Comparison of ENCODE assay signal across 26 cellular contexts in the genomic region with DNA sequence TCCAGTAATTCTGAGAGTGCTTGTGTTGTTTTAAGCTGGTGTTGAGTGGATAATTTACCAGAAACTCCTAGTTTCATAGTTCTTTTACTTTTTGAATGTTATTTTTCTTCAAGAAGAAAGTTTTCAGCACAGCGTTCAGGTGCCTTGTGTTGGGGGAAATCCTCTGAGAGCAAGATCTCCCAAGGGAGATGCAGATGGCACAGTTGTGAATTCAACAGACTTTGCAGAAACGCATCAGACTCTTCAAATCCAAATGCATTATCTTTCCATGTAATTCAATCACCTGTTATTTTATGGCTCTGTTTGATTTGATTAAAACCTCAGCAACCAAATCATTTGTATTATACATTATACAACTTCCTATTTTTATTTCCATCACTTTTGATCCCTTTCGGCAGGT.
"Had no signal": no experiment of that assay in that cellular context is flagged by ENCODE, and none has a peak within 500 bp of the region (broad histone marks: within the 10 kb centered on the region; RNA-seq: fewer than 3 reads in every experiment).

No MANE protein-coding gene starts in this region.

- H3K27me3 ChIP-seq: adrenal gland, gastroesophageal sphincter, hepatocyte, ovary, right lobe of liver, testis, transverse colon had no signal

- H3K27me3 Mint-ChIP-seq: activated naive CD8-positive, alpha-beta T cell treated with anti-CD3 and anti-CD28 coated beads for 36 hours; progenitor cell of endocrine pancreas had no signal

- H3K36me3 Mint-ChIP-seq: activated naive CD8-positive, alpha-beta T cell treated with anti-CD3 and anti-CD28 coated beads for 36 hours; mesothelial cell of epicardium; naive B cell had no signal

- H3K9me3 ChIP-seq: adrenal gland, gastroesophageal sphincter, ovary, right lobe of liver, testis, transverse colon had no signal

- H3K4me3 ChIP-seq: adrenal gland, gastroesophageal sphincter, hepatocyte, ovary, right lobe of liver, testis, transverse colon had no signal

- H3K4me1 ChIP-seq: adrenal gland, right lobe of liver, testis had no signal

- ATAC-seq: gastroesophageal sphincter; right lobe of liver; stimulated activated naive CD8-positive, alpha-beta T cell treated with anti-CD3 and anti-CD28 coated beads, Interleukin-15, Interleukin-2, amounts not matched to agents 100 U/mL and 50 U/mL, for 24 hours had no signal

- FAIRE-seq: endothelial cell of umbilical vein, urothelium cell line had no signal

- H3K4me1 Mint-ChIP-seq: activated naive CD8-positive, alpha-beta T cell treated with anti-CD3 and anti-CD28 coated beads for 36 hours; naive B cell had no signal

- H3K36me3 ChIP-seq: adrenal gland, gastroesophageal sphincter, ovary, right lobe of liver, transverse colon had no signal

- H3K4me3 Mint-ChIP-seq: activated naive CD4-positive, alpha-beta T cell treated with anti-CD3 and anti-CD28 coated beads for 36 hours; activated naive CD8-positive, alpha-beta T cell treated with anti-CD3 and anti-CD28 coated beads for 36 hours; activated T-helper 1 cell treated with anti-CD3 and anti-CD28 coated beads, Interleukin-12 subunit alpha, Interleukin-12 subunit beta, Interleukin-2, Interleukin-4 antibody, amounts not matched to agents 30 ng/mL and 10 ng/mL and 1 ng/mL, durations not matched to agents 14 hours and 24 hours and 36 hours; mesothelial cell of epicardium; naive B cell; T-helper 2 cell treated with Interferon-gamma antibody and Interleukin-4, amounts not matched to agents 5 μg/mL and 100 μg/mL, for 36 hours had no signal

- DNase-seq: activated CD4-positive, alpha-beta T cell treated with anti-CD3 and anti-CD28 coated beads for 4 hours; activated CD4-positive, alpha-beta T cell treated with anti-CD3 and anti-CD28 coated beads, Interleukin-2, amount 50 U/mL, for 4 hours; activated effector memory CD4-positive, alpha-beta T cell treated with anti-CD3 and anti-CD28 coated beads, Interleukin-2, amount 50 U/mL, for 16 hours; activated naive CD4-positive, alpha-beta T cell treated with anti-CD3 and anti-CD28 coated beads for 36 hours; activated naive CD8-positive, alpha-beta T cell treated with anti-CD3 and anti-CD28 coated beads for 36 hours; aorta; caudate nucleus; cortex of kidney; islet precursor cell; naive B cell; right lobe of liver; stimulated activated CD4-positive, alpha-beta T cell treated with anti-CD3 and anti-CD28 coated beads, Interleukin-12 subunit alpha, Interleukin-12 subunit beta, amount 100 ng/mL, for 4 hours; stimulated activated CD4-positive, alpha-beta T cell treated with anti-CD3 and anti-CD28 coated beads, Interleukin-4, amount 100 ng/mL, for 1 hour; stimulated activated naive CD8-positive, alpha-beta T cell treated with anti-CD3 and anti-CD28 coated beads, Interleukin-15, Interleukin-2, amounts not matched to agents 100 U/mL and 50 U/mL, for 24 hours; testis; transverse colon had no signal

- H3K27ac ChIP-seq: adrenal gland, gastroesophageal sphincter, hepatocyte, ovary, right lobe of liver, testis, transverse colon had no signal

- H3K9me3 Mint-ChIP-seq: activated naive CD8-positive, alpha-beta T cell treated with anti-CD3 and anti-CD28 coated beads for 36 hours; mesothelial cell of epicardium; T-helper 2 cell treated with Interferon-gamma antibody and Interleukin-4, amounts not matched to agents 5 μg/mL and 100 μg/mL, for 36 hours had no signal

- H3K27ac Mint-ChIP-seq: activated naive CD4-positive, alpha-beta T cell treated with anti-CD3 and anti-CD28 coated beads for 36 hours; activated naive CD8-positive, alpha-beta T cell treated with anti-CD3 and anti-CD28 coated beads for 36 hours; activated T-helper 1 cell treated with anti-CD3 and anti-CD28 coated beads, Interleukin-12 subunit alpha, Interleukin-12 subunit beta, Interleukin-2, Interleukin-4 antibody, amounts not matched to agents 30 ng/mL and 10 ng/mL and 1 ng/mL, durations not matched to agents 14 hours and 24 hours and 36 hours; mesothelial cell of epicardium; naive B cell; progenitor cell of endocrine pancreas; T-helper 2 cell treated with Interferon-gamma antibody and Interleukin-4, amounts not matched to agents 5 μg/mL and 100 μg/mL, for 36 hours had no signal
